ENCODE assay signal across 8 cellular contexts in genomic region chr3:185959609-185960517, GRCh38. TPM values are rescaled to one million over a fixed set of nuclear protein-coding genes. Genes with fewer than 3 reads are reported as not detected.
DNase-seq lines count a peak whose midpoint lies in the region; TF ChIP-seq lines count a peak whose summit lies in the region.

No MANE protein-coding gene starts in this region.

- H3K4me1 ChIP-seq in ectodermal cell (ENCODE audit: control insufficient read depth, insufficient read depth, low read length) (peaks cover 4% of the 10 kb centered on the region), parathyroid adenoma (peaks cover 9% of the 10 kb centered on the region), ovary (ENCODE audit: insufficient read depth) (no peaks in the 10 kb centered on the region)

- H3K36me3 ChIP-seq in ectodermal cell (ENCODE audit: control insufficient read depth, insufficient read depth, low read length) (no peaks in the 10 kb centered on the region), parathyroid adenoma (ENCODE audit: control insufficient read depth, insufficient read depth, low read length) (no peaks in the 10 kb centered on the region), ovary (no peaks in the 10 kb centered on the region)

- H3K27ac ChIP-seq in ectodermal cell (ENCODE audit: insufficient read depth, low read depth, low read length, poor library complexity, severe bottlenecking) (peak overlapping the region; percentile 8), parathyroid adenoma (peak overlapping the region; percentile 20), ovary (no peak overlapping the region)

- H2AFZ ChIP-seq in parathyroid adenoma = peak overlapping the region; percentile 72

- H3K9ac ChIP-seq in parathyroid adenoma = no peak overlapping the region

- DNase-seq in EH (ENCODE audit: low read depth) = peak; percentile 83
- DNase-seq in NCI-H460 (ENCODE audit: extremely low read depth, low read depth) = peak; percentile 86
- DNase-seq in activated gamma-delta T cell treated with Interleukin-2 at 50 U/mL for 16 hours = no peak
- no peak for DNase-seq in ovary
- no peak for DNase-seq in head of caudate nucleus
- DNase-seq in posterior vena cava (ENCODE audit: low spot score) = no peak

- 81 to 84% methylated on average over 5 of the region's 5 CpGs for WGBS in ectodermal cell, 2 experiments
- 35 to 50% (median 43%) methylated on average over 5 of the region's 5 CpGs for WGBS in ovary, 3 donors

- H3K4me3 ChIP-seq in ectodermal cell (ENCODE audit: insufficient read depth, low read depth, low read length) (no peak overlapping the region), parathyroid adenoma (ENCODE audit: low read depth, low read length) (no peak overlapping the region), ovary (no peak overlapping the region)

- H3K27me3 ChIP-seq in ectodermal cell (ENCODE audit: control insufficient read depth, insufficient read depth, low read length, poor library complexity, severe bottlenecking) (no peaks in the 10 kb centered on the region), parathyroid adenoma (ENCODE audit: control insufficient read depth, insufficient read depth, low read length) (no peaks in the 10 kb centered on the region), ovary (no peaks in the 10 kb centered on the region)

- intact Hi-C loops in ovary (cut with DNase I) = no loop called here
- intact Hi-C loops in head of caudate nucleus (cut with DNase I) = no loop called here
- intact Hi-C loops in posterior vena cava (cut with DNase I) = loop anchor here in 1 of 2 donors (5.0 kb wide), 2 partner anchors 628 to 1688 kb away; no protein-coding TSS in a partner anchor

- TF ChIP-seq EP300 in ovary (IDR thresholded peaks at IDR 0.05) = no peak

- no peak for TF ChIP-seq POLR2A in ovary (IDR thresholded peaks at IDR 0.05)

- peak overlapping the region; percentile 58 for H3K4me2 ChIP-seq in parathyroid adenoma (ENCODE audit: low read length)

- no peaks in the 10 kb centered on the region for H3K9me3 ChIP-seq in ectodermal cell (ENCODE audit: control insufficient read depth, low read length)
- H3K9me3 ChIP-seq in parathyroid adenoma (ENCODE audit: control insufficient read depth, low read length) = no peaks in the 10 kb centered on the region
- no peaks in the 10 kb centered on the region for H3K9me3 ChIP-seq in ovary

- no peaks in the 10 kb centered on the region for H3K79me2 ChIP-seq in parathyroid adenoma

- TF ChIP-seq CTCF in parathyroid adenoma (IDR thresholded peaks at IDR 0.05) = no peak
- TF ChIP-seq CTCF in ovary (IDR thresholded peaks at IDR 0.05) = no peak

RNA-seq across cellular contexts. Expression of gene TRA2B, which starts 22.0 kb away (rescaled TPM):
- total RNA-seq in NCI-H460 (2014; rRNA removed; shearing (Covaris generic)) = 176 and 194 TPM in 2 replicates
- 222 and 244 TPM in 2 replicates for polyA plus RNA-seq in NCI-H460 (2014; cell fraction: nucleus; rRNA removed)
- polyA plus RNA-seq in ectodermal cell (2013, experiment 1 of 4) = 256 TPM
- 287 TPM for polyA plus RNA-seq in ectodermal cell (2013, experiment 2 of 4)
- polyA plus RNA-seq in ectodermal cell (2013, experiment 3 of 4) = 242 TPM
- polyA plus RNA-seq in ectodermal cell (2013, experiment 4 of 4) = 242 TPM
- total RNA-seq in ovary (100 to 1,000 TPM; 108 to 158 (median 119) TPM), posterior vena cava (10 to 100 TPM; 84.5 to 98.2 TPM)
- polyA plus RNA-seq in ovary = 100 to 1,000 TPM in 1 of 2 donors, 10 to 100 TPM in 1; 83.0 to 132 TPM

Comparison
In these comparisons a context has a peak if more than half of its experiments do, and no peak if none do; other contexts are left out.
1. DNase-seq: peak in EH (single experiment) and NCI-H460 (single experiment); none in activated gamma-delta T cell treated with Interleukin-2 at 50 U/mL for 16 hours (single experiment), ovary (0 of 5), head of caudate nucleus (0 of 42) and posterior vena cava (single experiment).
2. H3K27ac ChIP-seq: peak in ectodermal cell (single experiment) and parathyroid adenoma (single experiment); none in ovary (0 of 2).